In the genomic region with DNA sequence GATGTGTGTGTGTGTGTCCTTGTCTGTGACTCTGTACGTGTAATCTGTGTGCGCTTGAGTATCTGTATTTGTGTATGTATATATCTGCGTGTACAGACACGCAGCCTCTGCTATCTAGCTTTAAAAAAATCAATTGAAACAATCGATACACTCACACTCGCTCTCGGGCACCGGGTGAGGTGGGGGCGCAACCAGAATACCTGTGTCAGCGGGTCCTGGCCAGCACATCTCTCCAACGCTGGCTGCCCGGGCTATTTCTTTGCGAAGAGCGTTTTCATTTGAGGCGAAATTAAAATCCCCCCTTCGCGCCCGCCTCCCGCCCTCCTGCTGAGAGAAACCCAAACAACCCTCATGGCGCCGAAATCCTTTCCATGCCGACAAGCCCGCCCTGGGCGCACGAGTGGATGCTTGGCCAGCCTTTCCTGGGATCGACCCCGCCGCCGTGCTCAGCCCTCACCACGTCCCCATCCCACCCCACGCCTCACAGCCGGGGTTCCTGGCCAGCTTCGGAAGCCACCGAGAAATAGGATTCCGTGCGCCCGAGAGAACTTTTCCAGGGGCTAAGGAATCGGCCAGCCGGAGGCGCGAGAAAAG, we compare ENCODE assay signal across 1 cellular context.
TF ChIP-seq lines count a peak whose summit lies in the region.

No MANE protein-coding gene starts in this region.

TF ChIP-seq in WTC11, 78 proteins besides CTCF, POLR2A, EP300 and RAD21 (continued from another document):
- TF ChIP-seq, protein P1, sequence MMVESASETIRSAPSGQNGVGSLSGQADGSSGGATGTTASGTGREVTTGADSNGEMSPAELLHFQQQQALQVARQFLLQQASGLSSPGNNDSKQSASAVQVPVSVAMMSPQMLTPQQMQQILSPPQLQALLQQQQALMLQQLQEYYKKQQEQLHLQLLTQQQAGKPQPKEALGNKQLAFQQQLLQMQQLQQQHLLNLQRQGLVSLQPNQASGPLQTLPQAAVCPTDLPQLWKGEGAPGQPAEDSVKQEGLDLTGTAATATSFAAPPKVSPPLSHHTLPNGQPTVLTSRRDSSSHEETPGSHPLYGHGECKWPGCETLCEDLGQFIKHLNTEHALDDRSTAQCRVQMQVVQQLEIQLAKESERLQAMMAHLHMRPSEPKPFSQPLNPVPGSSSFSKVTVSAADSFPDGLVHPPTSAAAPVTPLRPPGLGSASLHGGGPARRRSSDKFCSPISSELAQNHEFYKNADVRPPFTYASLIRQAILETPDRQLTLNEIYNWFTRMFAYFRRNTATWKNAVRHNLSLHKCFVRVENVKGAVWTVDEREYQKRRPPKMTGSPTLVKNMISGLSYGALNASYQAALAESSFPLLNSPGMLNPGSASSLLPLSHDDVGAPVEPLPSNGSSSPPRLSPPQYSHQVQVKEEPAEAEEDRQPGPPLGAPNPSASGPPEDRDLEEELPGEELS (CRISPR knock-in tag; IDR thresholded peaks at IDR 0.05), result no peak
- TF ChIP-seq, protein P2, sequence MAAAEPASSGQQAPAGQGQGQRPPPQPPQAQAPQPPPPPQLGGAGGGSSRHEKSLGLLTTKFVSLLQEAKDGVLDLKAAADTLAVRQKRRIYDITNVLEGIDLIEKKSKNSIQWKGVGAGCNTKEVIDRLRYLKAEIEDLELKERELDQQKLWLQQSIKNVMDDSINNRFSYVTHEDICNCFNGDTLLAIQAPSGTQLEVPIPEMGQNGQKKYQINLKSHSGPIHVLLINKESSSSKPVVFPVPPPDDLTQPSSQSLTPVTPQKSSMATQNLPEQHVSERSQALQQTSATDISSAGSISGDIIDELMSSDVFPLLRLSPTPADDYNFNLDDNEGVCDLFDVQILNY (CRISPR knock-in tag; IDR thresholded peaks at IDR 0.05), result no peak
- TF ChIP-seq RELA (CRISPR knock-in tag; IDR thresholded peaks at IDR 0.05; ENCODE audit: borderline replicate concordance), result no peak
- TF ChIP-seq, protein P3, sequence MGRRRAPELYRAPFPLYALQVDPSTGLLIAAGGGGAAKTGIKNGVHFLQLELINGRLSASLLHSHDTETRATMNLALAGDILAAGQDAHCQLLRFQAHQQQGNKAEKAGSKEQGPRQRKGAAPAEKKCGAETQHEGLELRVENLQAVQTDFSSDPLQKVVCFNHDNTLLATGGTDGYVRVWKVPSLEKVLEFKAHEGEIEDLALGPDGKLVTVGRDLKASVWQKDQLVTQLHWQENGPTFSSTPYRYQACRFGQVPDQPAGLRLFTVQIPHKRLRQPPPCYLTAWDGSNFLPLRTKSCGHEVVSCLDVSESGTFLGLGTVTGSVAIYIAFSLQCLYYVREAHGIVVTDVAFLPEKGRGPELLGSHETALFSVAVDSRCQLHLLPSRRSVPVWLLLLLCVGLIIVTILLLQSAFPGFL (CRISPR knock-in tag; IDR thresholded peaks at IDR 0.05; ENCODE audit: borderline replicate concordance), result no peak
